Comparison of ENCODE assay signal across 16 cellular contexts in genomic region chr16:35147556-35148504, GRCh38.
DNase-seq lines count a peak whose midpoint lies in the region; TF ChIP-seq lines count a peak whose summit lies in the region.
"Had no signal": no experiment of that assay in that cellular context is flagged by ENCODE, and none has a peak within 500 bp of the region (broad histone marks: within the 10 kb centered on the region; RNA-seq: fewer than 3 reads in every experiment).

No MANE protein-coding gene starts in this region.

- no peaks in the 10 kb centered on the region for H3K4me1 Mint-ChIP-seq in endothelial cell (ENCODE audit: unreplicated experiment)
- no peaks in the 10 kb centered on the region for H3K4me1 Mint-ChIP-seq in T-helper 2 cell treated with Interferon-gamma antibody and Interleukin-4, amounts not matched to agents 5 μg/mL and 100 μg/mL, for 36 hours (ENCODE audit: low read depth)
- H3K4me1 Mint-ChIP-seq: B cell; CD8-positive, alpha-beta memory T cell; GM23338 had no signal

- peak; percentile 30 for DNase-seq in activated CD8-positive, alpha-beta memory T cell treated with anti-CD3 and anti-CD28 coated beads for 24 hours
- DNase-seq in activated CD8-positive, alpha-beta memory T cell treated with anti-CD3 and anti-CD28 coated beads, Interleukin-2, amount 50 U/mL, for 48 hours, result no peak
- no peak for DNase-seq in endothelial cell (ENCODE audit: low spot score)
- DNase-seq in posterior vena cava (ENCODE audit: low spot score), result peak; percentile 52
- DNase-seq in stimulated activated CD4-positive, alpha-beta T cell treated with anti-CD3 and anti-CD28 coated beads, Interleukin-4, amount 100 ng/mL, for 24 hours, result no peak
- DNase-seq in T-helper 2 cell treated with Interferon-gamma antibody and Interleukin-4, amounts not matched to agents 5 μg/mL and 100 μg/mL, for 36 hours (ENCODE audit: low spot score), result no peak
- DNase-seq in NCI-H748 treated with DMSO at 0.1 percent for 48 hours (lab: John Stamatoyannopoulos, UW), result no peak
- DNase-seq: Calu3; CD4-positive, alpha-beta T cell; CD8-positive, alpha-beta memory T cell; DMS53; DMS79 treated with DMSO at 0.1 percent for 48 hours; GF-D8; HFFc6 had no signal

- H3K4me3 Mint-ChIP-seq in endothelial cell (ENCODE audit: unreplicated experiment), result no peak overlapping the region
- no peak overlapping the region for H3K4me3 Mint-ChIP-seq in T-helper 2 cell treated with Interferon-gamma antibody and Interleukin-4, amounts not matched to agents 5 μg/mL and 100 μg/mL, for 36 hours
- H3K4me3 Mint-ChIP-seq: B cell; CD4-positive, alpha-beta T cell; CD8-positive, alpha-beta memory T cell; GM23338; HFFc6 had no signal

- no peak for TF ChIP-seq CTCF in endothelial cell (IDR thresholded peaks at IDR 0.05; ENCODE audit: unreplicated experiment)

- H3K9me3 Mint-ChIP-seq in endothelial cell (ENCODE audit: unreplicated experiment), result peaks cover 53% of the 10 kb centered on the region
- H3K9me3 Mint-ChIP-seq in T-helper 2 cell treated with Interferon-gamma antibody and Interleukin-4, amounts not matched to agents 5 μg/mL and 100 μg/mL, for 36 hours, result peaks cover 39% of the 10 kb centered on the region

- H3K27me3 Mint-ChIP-seq in endothelial cell (ENCODE audit: unreplicated experiment), result peaks cover 31% of the 10 kb centered on the region
- no peaks in the 10 kb centered on the region for H3K27me3 Mint-ChIP-seq in T-helper 2 cell treated with Interferon-gamma antibody and Interleukin-4, amounts not matched to agents 5 μg/mL and 100 μg/mL, for 36 hours (ENCODE audit: low read depth)
- H3K27me3 Mint-ChIP-seq: B cell; CD4-positive, alpha-beta T cell; CD8-positive, alpha-beta memory T cell had no signal

- intact Hi-C loops in posterior vena cava (cut with DNase I), result no loop called here

- H3K27ac Mint-ChIP-seq in endothelial cell (ENCODE audit: unreplicated experiment), result peak overlapping the region; percentile 13
- no peak overlapping the region for H3K27ac Mint-ChIP-seq in T-helper 2 cell treated with Interferon-gamma antibody and Interleukin-4, amounts not matched to agents 5 μg/mL and 100 μg/mL, for 36 hours
- H3K27ac Mint-ChIP-seq: B cell; CD4-positive, alpha-beta T cell; CD8-positive, alpha-beta memory T cell; GM23338; HFFc6 had no signal

- peaks cover 16% of the 10 kb centered on the region for H3K36me3 Mint-ChIP-seq in endothelial cell (ENCODE audit: low read depth, unreplicated experiment)
- no peaks in the 10 kb centered on the region for H3K36me3 Mint-ChIP-seq in T-helper 2 cell treated with Interferon-gamma antibody and Interleukin-4, amounts not matched to agents 5 μg/mL and 100 μg/mL, for 36 hours (ENCODE audit: low read depth)
- H3K36me3 Mint-ChIP-seq: CD8-positive, alpha-beta memory T cell had no signal

Comparison
In these comparisons a context has a peak if more than half of its experiments do, and no peak if none do; other contexts are left out.
1. DNase-seq: peak in activated CD8-positive, alpha-beta memory T cell treated with anti-CD3 and anti-CD28 coated beads for 24 hours (single experiment) and posterior vena cava (single experiment); none in activated CD8-positive, alpha-beta memory T cell treated with anti-CD3 and anti-CD28 coated beads, Interleukin-2, amount 50 U/mL, for 48 hours (single experiment), endothelial cell (single experiment), stimulated activated CD4-positive, alpha-beta T cell treated with anti-CD3 and anti-CD28 coated beads, Interleukin-4, amount 100 ng/mL, for 24 hours (single experiment), T-helper 2 cell treated with Interferon-gamma antibody and Interleukin-4, amounts not matched to agents 5 μg/mL and 100 μg/mL, for 36 hours (single experiment) and NCI-H748 treated with DMSO at 0.1 percent for 48 hours (single experiment).